16 cellular contexts compared by ENCODE assay signal in genomic region chr5:159442210-159442850, GRCh38.
DNase-seq lines count a peak whose midpoint lies in the region; ATAC-seq and TF ChIP-seq lines count a peak whose summit lies in the region.
"Had no signal": no experiment of that assay in that cellular context is flagged by ENCODE, and none has a peak within 500 bp of the region (broad histone marks: within the 10 kb centered on the region; RNA-seq: fewer than 3 reads in every experiment).

No MANE protein-coding gene starts in this region.

- H3K4me1 Mint-ChIP-seq in H9: peaks cover 12 to 21% of the 10 kb centered on the region in 2 experiments
- H3K4me1 Mint-ChIP-seq: stimulated activated naive CD8-positive, alpha-beta T cell treated with anti-CD3 and anti-CD28 coated beads, Interleukin-15, amount 100 ng/mL, for 72 hours had no signal

- no peak overlapping the region for H3K9ac ChIP-seq in H9 (ENCODE audit: extremely low read depth, insufficient read length, low read length)
- no peak overlapping the region for H3K9ac ChIP-seq in neuronal stem cell (ENCODE audit: low read depth, low read length, poor library complexity)

- no peak overlapping the region for H4K8ac ChIP-seq in H9 (replicated peaks; ENCODE audit: insufficient read length, low read depth, low read length)
- no peak overlapping the region for H4K8ac ChIP-seq in neuronal stem cell (ENCODE audit: low read depth, low read length)

- H3K27me3 ChIP-seq in H9 (ENCODE audit: insufficient read depth, low read length) (no peaks in the 10 kb centered on the region), right cardiac atrium (ENCODE audit: control insufficient read depth, insufficient read depth) (no peaks in the 10 kb centered on the region), neuronal stem cell (ENCODE audit: control insufficient read depth in 3 of 3, insufficient read depth in 3 of 3, low read depth in 1 of 3, low read length in 3 of 3) (no peaks in the 10 kb centered on the region), stomach (no peaks in the 10 kb centered on the region)
- H3K27me3 ChIP-seq: spleen had no signal

- no peaks in the 10 kb centered on the region for H4K20me1 ChIP-seq in H9 (ENCODE audit: control insufficient read depth, insufficient read depth, insufficient read length)

- H3K23ac ChIP-seq in H9 (ENCODE audit: insufficient read length, low read depth, low read length) (no peak overlapping the region), neuronal stem cell (ENCODE audit: low read depth, low read length, poor library complexity) (no peak overlapping the region)

- intact Hi-C loops in right cardiac atrium (cut with DNase I): loop anchor here in 3 of 4 donors (5.0 to 10.0 kb wide), 4 partner anchors 472 to 545 kb away; partner anchors contain the start of gene ADRA1B (in 1 of the 3)
- intact Hi-C loops in stomach (cut with DNase I; ENCODE audit: low total_unique reads): loop anchor here (10.0 kb wide), 1 partner anchor 542 kb away; no protein-coding TSS in a partner anchor

- H3K4me3 ChIP-seq in right cardiac atrium (ENCODE audit: low read length): no peak overlapping the region
- H3K4me3 ChIP-seq in neuronal stem cell (ENCODE audit: low read length in 2 of 2): no peak overlapping the region
- no peak overlapping the region for H3K4me3 ChIP-seq in stomach
- H3K4me3 ChIP-seq: spleen had no signal

- ATAC-seq in right cardiac atrium (peak in 1 of 2 donors; percentile 40), GM18858 (IDR thresholded peaks at IDR 0.05; ENCODE audit: unreplicated experiment) (no peak)
- ATAC-seq: activated T-cell treated with anti-CD3 and anti-CD28 coated beads, Interleukin-2, amount 50 U/mL, for 72 hours; stimulated activated naive CD8-positive, alpha-beta T cell treated with anti-CD3 and anti-CD28 coated beads, Interleukin-15, amount 100 ng/mL, for 72 hours had no signal

- H2BK20ac ChIP-seq in H9 (ENCODE audit: low read depth, low read length, poor library complexity, severe bottlenecking): no peak overlapping the region

- H2BK12ac ChIP-seq in H9 (ENCODE audit: insufficient read length, low read depth, low read length) (no peak overlapping the region), neuronal stem cell (ENCODE audit: low read length) (no peak overlapping the region)

- TF ChIP-seq EP300 in stomach (IDR thresholded peaks at IDR 0.05): no peak

- H3K4ac ChIP-seq in H9 (ENCODE audit: low read depth, low read length): no peak overlapping the region
- no peak overlapping the region for H3K4ac ChIP-seq in neuronal stem cell (ENCODE audit: low read length)

- no peak overlapping the region for H3K56ac ChIP-seq in H9 (ENCODE audit: insufficient read length, low read depth, low read length)

- H3K79me1 ChIP-seq in H9 (ENCODE audit: insufficient read depth, low read depth, low read length, poor library complexity, severe bottlenecking) (no peaks in the 10 kb centered on the region), neuronal stem cell (ENCODE audit: low read depth, low read length) (no peaks in the 10 kb centered on the region)

- H3K27ac ChIP-seq in H9 (ENCODE audit: insufficient read length, low read depth, low read length) (no peak overlapping the region), right cardiac atrium (ENCODE audit: low read length) (no peak overlapping the region), neuronal stem cell (replicated peaks; ENCODE audit: low read length) (no peak overlapping the region), stomach (no peak overlapping the region)
- H3K27ac ChIP-seq: spleen had no signal

- no peak for TF ChIP-seq POLR2A in stomach (IDR thresholded peaks at IDR 0.05)

- H3K4me2 ChIP-seq in H9 (ENCODE audit: insufficient read depth, insufficient read length, low read length) (no peak overlapping the region), neuronal stem cell (ENCODE audit: insufficient read depth, low read length, poor library complexity, severe bottlenecking) (no peak overlapping the region)

- no peaks in the 10 kb centered on the region for H3K23me2 ChIP-seq in H9 (ENCODE audit: insufficient read length, low read depth, low read length, poor library complexity, severe bottlenecking)

- H3K36me3 ChIP-seq in neuronal stem cell (replicated peaks in 1 of 2; ENCODE audit: control insufficient read depth in 2 of 2, insufficient read depth in 2 of 2, low read length in 2 of 2): no peaks in the 10 kb centered on the region
- no peaks in the 10 kb centered on the region for H3K36me3 ChIP-seq in stomach
- H3K36me3 ChIP-seq: spleen had no signal

- no peaks in the 10 kb centered on the region for H3K79me2 ChIP-seq in H9 (ENCODE audit: insufficient read depth, low read length)

- H2BK5ac ChIP-seq in H9 (ENCODE audit: insufficient read length, low read length) (no peak overlapping the region), neuronal stem cell (ENCODE audit: low read length) (no peak overlapping the region)

- H2BK15ac ChIP-seq in H9 (ENCODE audit: low read depth, low read length) (no peak overlapping the region), neuronal stem cell (ENCODE audit: low read length) (no peak overlapping the region)

- H2BK120ac ChIP-seq in H9 (ENCODE audit: low read depth, low read length, poor library complexity, severe bottlenecking): no peak overlapping the region
- H2BK120ac ChIP-seq in neuronal stem cell (ENCODE audit: low read depth, low read length): no peak overlapping the region

- peak; percentile 15; the same call in 1 of the 3 replicates for TF ChIP-seq CTCF in H9 (conservative IDR thresholded peaks at IDR 0.05)
- TF ChIP-seq CTCF in stomach (IDR thresholded peaks at IDR 0.05): no peak
- no peak for TF ChIP-seq CTCF in GM10266 (IDR thresholded peaks at IDR 0.05; ENCODE audit: control insufficient read depth, insufficient read depth, low read depth, missing control alignments)

- H3T11ph ChIP-seq in H9 (ENCODE audit: low read length): no peak overlapping the region

- no peak overlapping the region for H4K91ac ChIP-seq in H9 (ENCODE audit: insufficient read length, low read depth, low read length)
- no peak overlapping the region for H4K91ac ChIP-seq in neuronal stem cell (ENCODE audit: low read depth, low read length, poor library complexity)

- no peaks in the 10 kb centered on the region for H3K36me3 Mint-ChIP-seq in H9 (ENCODE audit: insufficient read depth in 1 of 3, low read depth in 3 of 3)
- H3K36me3 Mint-ChIP-seq: activated naive CD8-positive, alpha-beta T cell treated with anti-CD3 and anti-CD28 coated beads, Interleukin-2, amount 10 ng/mL, durations not matched to agents 7 days and 5 days had no signal

- no peak overlapping the region; a peak in 1 of 5 replicates for H3K4me3 Mint-ChIP-seq in H9
- H3K4me3 Mint-ChIP-seq: activated naive CD8-positive, alpha-beta T cell treated with anti-CD3 and anti-CD28 coated beads, Interleukin-2, amount 10 ng/mL, durations not matched to agents 7 days and 5 days; activated T-cell treated with anti-CD3 and anti-CD28 coated beads, Interleukin-2, amount 50 U/mL, for 72 hours; stimulated activated naive CD8-positive, alpha-beta T cell treated with anti-CD3 and anti-CD28 coated beads, Interleukin-15, amount 100 ng/mL, for 72 hours had no signal

- H4K5ac ChIP-seq in H9 (ENCODE audit: insufficient read length, low read depth, low read length): no peak overlapping the region

- H3K14ac ChIP-seq in H9 (ENCODE audit: insufficient read depth, low read length) (no peak overlapping the region; the same call in 1 of the 2 replicates), neuronal stem cell (ENCODE audit: low read length) (no peak overlapping the region)

- no peak overlapping the region for H2AFZ ChIP-seq in H9 (ENCODE audit: low read length)
- H2AFZ ChIP-seq in neuronal stem cell (ENCODE audit: low read length): peak overlapping the region; percentile 25

- H3K27ac Mint-ChIP-seq in H9: no peak overlapping the region
- H3K27ac Mint-ChIP-seq: activated naive CD8-positive, alpha-beta T cell treated with anti-CD3 and anti-CD28 coated beads, Interleukin-2, amount 10 ng/mL, durations not matched to agents 7 days and 5 days; activated T-cell treated with anti-CD3 and anti-CD28 coated beads, Interleukin-2, amount 50 U/mL, for 72 hours; stimulated activated naive CD8-positive, alpha-beta T cell treated with anti-CD3 and anti-CD28 coated beads, Interleukin-15, amount 100 ng/mL, for 72 hours had no signal

- no CpG with 5 or more reads among the region's 12 CpGs for WGBS in H9 (ENCODE audit: extremely low coverage, insufficient read length, low lambda C conversion rate)
- WGBS in right cardiac atrium: 48% methylated on average over 12 of the region's 12 CpGs
- WGBS in neuronal stem cell (ENCODE audit: extremely low coverage in 2 of 2, insufficient read length in 2 of 2, insufficient replicate concordance in 1 of 2), 2 donors: no CpG with 5 or more reads among the region's 12 CpGs
- WGBS in stomach, 5 donors: 26 to 39% (median 37%) methylated on average over 12 of the region's 12 CpGs

- H3K18ac ChIP-seq in H9 (ENCODE audit: insufficient read length, low read depth, low read length) (no peak overlapping the region), neuronal stem cell (ENCODE audit: low read length) (no peak overlapping the region)

- DNase-seq in H9 (peak; percentile 59), RPMI8226 (peak; percentile 10), right cardiac atrium (peak; percentile 31 to 69 (median 54)), neuronal stem cell (ENCODE audit: low spot score) (no peak), stomach (no peak), Ammon's horn (ENCODE audit: low spot score) (no peak), GM10266 (ENCODE audit: extremely low spot score) (no peak)
- DNase-seq: activated naive CD8-positive, alpha-beta T cell treated with anti-CD3 and anti-CD28 coated beads, Interleukin-2, amount 10 ng/mL, durations not matched to agents 7 days and 5 days; activated T-cell treated with anti-CD3 and anti-CD28 coated beads, Interleukin-2, amount 50 U/mL, for 72 hours; foreskin melanocyte; midbrain; NCI-H1436; PC-3; spleen; stimulated activated naive CD8-positive, alpha-beta T cell treated with anti-CD3 and anti-CD28 coated beads, Interleukin-15, amount 100 ng/mL, for 72 hours had no signal

- no peaks in the 10 kb centered on the region for H3K4me1 ChIP-seq in H9 (ENCODE audit: insufficient read depth, low read length)
- H3K4me1 ChIP-seq in right cardiac atrium (ENCODE audit: control insufficient read depth, insufficient read depth, low read length): no peaks in the 10 kb centered on the region
- peaks cover 0 to 4% of the 10 kb centered on the region in 2 donors for H3K4me1 ChIP-seq in neuronal stem cell (ENCODE audit: control insufficient read depth in 2 of 2, insufficient read depth in 1 of 2, low read depth in 1 of 2, low read length in 2 of 2)
- H3K4me1 ChIP-seq in stomach: no peaks in the 10 kb centered on the region
- H3K4me1 ChIP-seq: spleen had no signal

- no peaks in the 10 kb centered on the region for H3K9me3 ChIP-seq in H9 (ENCODE audit: control insufficient read depth, low read depth, low read length)
- no peaks in the 10 kb centered on the region for H3K9me3 ChIP-seq in right cardiac atrium (ENCODE audit: control insufficient read depth, low read length)
- H3K9me3 ChIP-seq in neuronal stem cell (replicated peaks in 1 of 2; ENCODE audit: control insufficient read depth in 2 of 2, insufficient read depth in 1 of 2, low read depth in 1 of 2, low read length in 2 of 2): no peaks in the 10 kb centered on the region
- no peaks in the 10 kb centered on the region for H3K9me3 ChIP-seq in stomach
- H3K9me3 ChIP-seq: spleen had no signal

- H2AK5ac ChIP-seq in H9 (ENCODE audit: insufficient read length, low read length) (no peak overlapping the region), neuronal stem cell (ENCODE audit: low read depth, low read length) (no peak overlapping the region)

- H3K9me3 Mint-ChIP-seq in H9: no peaks in the 10 kb centered on the region; a peak in 1 of 5 replicates
- H3K9me3 Mint-ChIP-seq: activated T-cell treated with anti-CD3 and anti-CD28 coated beads, Interleukin-2, amount 50 U/mL, for 72 hours; stimulated activated naive CD8-positive, alpha-beta T cell treated with anti-CD3 and anti-CD28 coated beads, Interleukin-15, amount 100 ng/mL, for 72 hours had no signal

- H3K27me3 Mint-ChIP-seq in H9 (ENCODE audit: low read depth): 0 out of 2 replicates have a peak, but pooled peaks cover 3% of the 10 kb centered on the region

Comparison
In these comparisons a context has a peak if more than half of its experiments do, and no peak if none do; other contexts are left out.
1. DNase-seq: peak in H9 (single experiment), RPMI8226 (single experiment) and right cardiac atrium (3 of 3); none in neuronal stem cell (single experiment), stomach (single experiment), Ammon's horn (single experiment) and GM10266 (single experiment).